ENCODE assay signal across 3 cellular contexts in the genomic region with DNA sequence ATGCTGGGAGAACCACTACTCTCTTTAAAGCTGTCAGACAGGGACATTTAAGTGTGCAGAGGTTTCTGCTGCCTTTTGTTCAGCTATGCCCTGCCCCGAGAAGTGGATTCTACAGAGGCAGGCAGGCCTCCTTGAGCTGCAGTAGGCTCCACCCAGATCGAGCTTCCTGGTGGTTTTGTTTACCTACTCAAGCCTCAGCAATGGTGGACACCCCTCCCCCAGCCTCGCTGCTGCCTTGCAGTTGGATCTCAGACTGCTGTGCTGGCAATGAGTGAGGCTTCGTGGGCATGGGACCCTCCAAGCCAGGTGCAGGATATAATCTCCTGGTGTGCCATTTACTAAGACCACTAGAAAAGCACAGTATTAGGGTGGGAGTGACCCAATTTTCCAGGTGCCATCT. TPM values are rescaled to one million over a fixed set of nuclear protein-coding genes. Genes with fewer than 3 reads are reported as not detected.
"Had no signal": no experiment of that assay in that cellular context is flagged by ENCODE, and none has a peak within 500 bp of the region (broad histone marks: within the 10 kb centered on the region; RNA-seq: fewer than 3 reads in every experiment).

No MANE protein-coding gene starts in this region.

RNA-seq across cellular contexts. Expression of a gene that starts 5.2 kb away (rescaled TPM):
- total RNA-seq: subcutaneous adipose tissue, thoracic aorta, vagina had no signal
